Comparison of ENCODE assay signal across 9 cellular contexts in genomic region chr17:4074831-4075495, GRCh38.
DNase-seq lines count a peak whose midpoint lies in the region; ATAC-seq, FAIRE-seq and TF ChIP-seq lines count a peak whose summit lies in the region.
"Had no signal": no experiment of that assay in that cellular context is flagged by ENCODE, and none has a peak within 500 bp of the region (broad histone marks: within the 10 kb centered on the region; RNA-seq: fewer than 3 reads in every experiment).

No MANE protein-coding gene starts in this region.

- H3K4me1 Mint-ChIP-seq in activated CD4-positive, alpha-beta T cell treated with anti-CD3 and anti-CD28 coated beads for 36 hours = no peaks in the 10 kb centered on the region

- H3K27me3 Mint-ChIP-seq in activated CD4-positive, alpha-beta T cell treated with anti-CD3 and anti-CD28 coated beads for 36 hours = no peaks in the 10 kb centered on the region

- H3K9me2 ChIP-seq in SK-N-SH = no peaks in the 10 kb centered on the region

- ATAC-seq in activated CD4-positive, alpha-beta T cell treated with anti-CD3 and anti-CD28 coated beads for 36 hours = peak; percentile 66
- peak; percentile 32 for ATAC-seq in GM21529 (IDR thresholded peaks at IDR 0.05; ENCODE audit: unreplicated experiment)
- ATAC-seq in pancreas = peak; percentile 79 to 88 (median 86)

- H3K9me3 ChIP-seq in SK-N-SH = no peaks in the 10 kb centered on the region
- H3K9me3 ChIP-seq in pancreas = no peaks in the 10 kb centered on the region

- no peak overlapping the region for H2AFZ ChIP-seq in SK-N-SH (ENCODE audit: low read depth)

- H3K9ac ChIP-seq in SK-N-SH = no peak overlapping the region

- no peaks in the 10 kb centered on the region for H3K27me3 ChIP-seq in SK-N-SH (ENCODE audit: insufficient read depth)
- no peaks in the 10 kb centered on the region for H3K27me3 ChIP-seq in pancreas

- TF ChIP-seq RAD21 in SK-N-SH (IDR thresholded peaks at IDR 0.05; ENCODE audit: low read length) = peak; percentile 79

- H3K79me2 ChIP-seq in SK-N-SH (ENCODE audit: insufficient read depth) = no peaks in the 10 kb centered on the region

- peaks cover 32% of the 10 kb centered on the region for H3K36me3 Mint-ChIP-seq in activated CD4-positive, alpha-beta T cell treated with anti-CD3 and anti-CD28 coated beads for 36 hours (ENCODE audit: low read depth)

- H3K36me3 ChIP-seq in SK-N-SH (replicated peaks in 1 of 2; ENCODE audit: control insufficient read depth in 1 of 2, insufficient read depth in 2 of 2, low read length in 1 of 2) (peaks cover 74 to 85% of the 10 kb centered on the region in 2 experiments), pancreas (peaks cover 0 to 57% (median 14%) of the 10 kb centered on the region in 3 donors)

- CTCF ChIA-PET in activated CD4-positive, alpha-beta T cell treated with anti-CD3 and anti-CD28 coated beads for 36 hours (lab: Charles Lee) = interaction anchor here (0.6 to 2.5 kb wide), 15 partner anchors 9 to 232 kb away, joined by 3 to 7 read pairs (median 4); no protein-coding TSS in a partner anchor
- CTCF ChIA-PET in SK-N-SH (lab: Yijun Ruan, JAX) = interaction anchor here (0.6 to 11.9 kb wide), 52 partner anchors 8 to 362 kb away, joined by 3 to 88 read pairs (median 4); partner anchors contain the start of genes CAMKK1, CYB5D2, P2RX1 and ZZEF1

- no peak for FAIRE-seq in pancreas (lab: Jason Lieb, UNC)
- FAIRE-seq: endometrium had no signal

- WGBS in SK-N-SH (ENCODE audit: low lambda C conversion rate) = 72% methylated on average over 10 of the region's 10 CpGs
- WGBS in pancreas, 2 donors = 32% methylated on average over 10 of the region's 10 CpGs

- intact Hi-C loops in activated CD4-positive, alpha-beta T cell treated with anti-CD3 and anti-CD28 coated beads for 36 hours (cut with DNase I, micrococcal nuclease) = loop anchor here (2.0 to 5.0 kb wide), 3 partner anchors 160 to 213 kb away; no protein-coding TSS in a partner anchor
- intact Hi-C loops in pancreas (cut with DNase I) = loop anchor here in 2 of 3 donors (5.0 to 10.0 kb wide), 2 partner anchors 158 to 160 kb away; partner anchors contain the start of gene P2RX1 (in 2 of the 2)

- TF ChIP-seq CTCF in SK-N-SH (IDR thresholded peaks at IDR 0.05) = peak; percentile 81
- TF ChIP-seq CTCF in pancreas (IDR thresholded peaks at IDR 0.05) = peak; percentile 44 to 67 (median 64)

- no peak for TF ChIP-seq EP300 in SK-N-SH (IDR thresholded peaks at IDR 0.05; ENCODE audit: borderline replicate concordance in 1 of 2, low read depth in 1 of 2, low read length in 1 of 2)

- H3K27ac ChIP-seq in SK-N-SH (ENCODE audit: low read depth in 2 of 2, low read length in 1 of 2) (no peak overlapping the region), pancreas (peak overlapping the region in 2 of 4 donors; percentile 47 to 81)

- no peak overlapping the region for H3K4me2 ChIP-seq in SK-N-SH

- no peak overlapping the region for H3K4me3 Mint-ChIP-seq in activated CD4-positive, alpha-beta T cell treated with anti-CD3 and anti-CD28 coated beads for 36 hours

- DNase-seq in activated CD4-positive, alpha-beta T cell treated with anti-CD3 and anti-CD28 coated beads for 36 hours = peak; percentile 9
- no peak for DNase-seq in activated CD4-positive, alpha-beta T cell treated with anti-CD3 and anti-CD28 coated beads for 1 hour
- peak; percentile 0 for DNase-seq in KG1 (lab: John Stamatoyannopoulos, UW)
- peak; percentile 61 for DNase-seq in SK-N-SH
- peak; percentile 9 for DNase-seq in fibroblast of the conjunctiva (ENCODE audit: low read depth)
- peak in 3 of 6 donors; percentile 33 to 43 (median 33) for DNase-seq in pancreas
- DNase-seq in stimulated activated CD4-positive, alpha-beta T cell treated with anti-CD3 and anti-CD28 coated beads, Interleukin-2, amount 100 ng/mL, for 24 hours = no peak

- H3K4me3 ChIP-seq in SK-N-SH (ENCODE audit: low read depth in 2 of 2, low read length in 1 of 2) (no peak overlapping the region; a peak in 1 of 4 replicates), pancreas (no peak overlapping the region)

- no peaks in the 10 kb centered on the region for H3F3A ChIP-seq in SK-N-SH (replicated peaks; ENCODE audit: insufficient read depth)

- H3K27ac Mint-ChIP-seq in activated CD4-positive, alpha-beta T cell treated with anti-CD3 and anti-CD28 coated beads for 36 hours = peak overlapping the region; percentile 38

- H3K9me3 Mint-ChIP-seq in activated CD4-positive, alpha-beta T cell treated with anti-CD3 and anti-CD28 coated beads for 36 hours (ENCODE audit: low read depth) = no peaks in the 10 kb centered on the region

- H3K4me1 ChIP-seq in SK-N-SH (ENCODE audit: control insufficient read depth in 1 of 2, insufficient read depth in 2 of 2, low read depth in 1 of 2, low read length in 1 of 2) (no peaks in the 10 kb centered on the region), pancreas (peaks cover 8 to 30% (median 22%) of the 10 kb centered on the region in 3 donors)

- no peaks in the 10 kb centered on the region for H4K20me1 ChIP-seq in SK-N-SH (ENCODE audit: insufficient read depth)

- POLR2A ChIA-PET in activated CD4-positive, alpha-beta T cell treated with anti-CD3 and anti-CD28 coated beads for 36 hours (lab: Charles Lee) = no interaction called here
- POLR2A ChIA-PET in SK-N-SH (lab: Yijun Ruan, JAX) = no interaction called here

TF ChIP-seq in SK-N-SH, 30 proteins besides CTCF, POLR2A, EP300 and RAD21:
- TF ChIP-seq FOXJ3 (CRISPR knock-in tag; IDR thresholded peaks at IDR 0.05) (no peak), SMC3 (IDR thresholded peaks at IDR 0.05; ENCODE audit: low read depth, low read length) (peak; percentile 50)

Comparison
In these comparisons a context has a peak if more than half of its experiments do, and no peak if none do; other contexts are left out.
1. DNase-seq: peak in activated CD4-positive, alpha-beta T cell treated with anti-CD3 and anti-CD28 coated beads for 36 hours (single experiment), KG1 (single experiment), SK-N-SH (single experiment) and fibroblast of the conjunctiva (single experiment); none in activated CD4-positive, alpha-beta T cell treated with anti-CD3 and anti-CD28 coated beads for 1 hour (single experiment) and stimulated activated CD4-positive, alpha-beta T cell treated with anti-CD3 and anti-CD28 coated beads, Interleukin-2, amount 100 ng/mL, for 24 hours (0 of 2).
2. ATAC-seq: peak in every context shown above with its lines; median percentile 86 in pancreas; 66 in activated CD4-positive, alpha-beta T cell treated with anti-CD3 and anti-CD28 coated beads for 36 hours; 32 in GM21529.